In the genomic region with DNA sequence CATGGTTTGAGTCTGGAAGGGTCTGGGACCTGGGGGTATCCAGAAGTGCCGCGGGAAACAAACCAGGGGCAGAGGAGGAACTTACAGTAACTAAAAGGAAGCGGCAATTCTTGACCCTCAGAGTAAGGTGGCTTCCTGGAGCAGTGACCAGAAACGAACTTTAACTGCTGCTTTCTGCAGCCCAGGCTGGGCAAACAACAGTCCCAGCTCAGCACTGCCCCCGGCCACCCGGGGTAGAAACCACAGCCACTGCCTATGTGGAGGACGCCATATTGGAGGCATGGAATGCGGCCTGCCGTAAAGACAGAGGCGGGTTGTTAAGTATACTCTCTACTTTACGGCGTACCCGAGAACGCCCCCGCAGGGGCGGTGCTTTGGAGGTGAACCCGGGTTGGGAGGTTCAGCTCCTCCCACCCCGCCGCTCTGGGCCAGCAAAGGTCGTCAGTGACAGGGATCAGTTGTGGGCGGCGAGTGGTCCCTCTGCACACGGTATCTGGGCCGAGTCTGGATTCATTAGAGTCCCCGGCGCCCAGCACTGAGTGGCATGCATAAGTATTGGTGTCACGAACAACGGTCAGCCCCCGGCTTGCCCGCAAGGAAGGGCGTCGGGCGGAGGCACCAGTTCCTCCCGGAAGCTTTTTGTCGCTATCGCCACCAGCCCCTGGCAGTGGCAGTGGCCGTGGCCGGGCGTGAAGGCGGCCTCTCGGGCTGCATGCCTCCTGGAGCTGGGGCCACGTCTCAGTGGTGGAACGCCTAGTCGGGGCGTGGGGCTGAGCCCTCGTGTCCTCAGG, we compare ENCODE assay signal across 8 cellular contexts.
DNase-seq lines count a peak whose midpoint lies in the region; ATAC-seq lines count a peak whose summit lies in the region.

A gene with protein sequence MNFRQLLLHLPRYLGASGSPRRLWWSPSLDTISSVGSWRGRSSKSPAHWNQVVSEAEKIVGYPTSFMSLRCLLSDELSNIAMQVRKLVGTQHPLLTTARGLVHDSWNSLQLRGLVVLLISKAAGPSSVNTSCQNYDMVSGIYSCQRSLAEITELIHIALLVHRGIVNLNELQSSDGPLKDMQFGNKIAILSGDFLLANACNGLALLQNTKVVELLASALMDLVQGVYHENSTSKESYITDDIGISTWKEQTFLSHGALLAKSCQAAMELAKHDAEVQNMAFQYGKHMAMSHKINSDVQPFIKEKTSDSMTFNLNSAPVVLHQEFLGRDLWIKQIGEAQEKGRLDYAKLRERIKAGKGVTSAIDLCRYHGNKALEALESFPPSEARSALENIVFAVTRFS (minus strand): TSS at position 282 of the 791 bp plus-strand sequence. CDS start 279 bp downstream, at position 3.

- DNase-seq in AML-193 (lab: John Stamatoyannopoulos, UW): peak; percentile 99
- DNase-seq in NCI-H446 (lab: John Stamatoyannopoulos, UW): peak; percentile 88 to 95
- DNase-seq in activated CD4-positive, CD25-positive, alpha-beta regulatory T cell treated with anti-CD3 and anti-CD28 coated beads, Interleukin-2, amount 50 U/mL, for 16 hours (ENCODE audit: low read depth, low spot score): peak; percentile 97
- peak; percentile 90 to 93 for DNase-seq in central memory CD8-positive, alpha-beta T cell (ENCODE audit: low spot score in 2 of 2)
- DNase-seq in islet precursor cell: peak; percentile 99
- DNase-seq in stimulated activated CD4-positive, alpha-beta T cell treated with anti-CD3 and anti-CD28 coated beads, Interleukin-12 subunit alpha, Interleukin-12 subunit beta, amount 100 ng/mL, for 48 hours (ENCODE audit: low read depth in 2 of 3, low spot score in 1 of 3): peak; percentile 96 to 99 (median 97)

- ATAC-seq in GM19035 (IDR thresholded peaks at IDR 0.05; ENCODE audit: unreplicated experiment): peak; percentile 96
- ATAC-seq in HG03354 (IDR thresholded peaks at IDR 0.05; ENCODE audit: poor library complexity, severe bottlenecking, unreplicated experiment): peak; percentile 95
- ATAC-seq in central memory CD8-positive, alpha-beta T cell (replicated peaks; ENCODE audit: extremely low read depth, poor library complexity, severe bottlenecking): peak; percentile 95

- no peaks in the 10 kb centered on the region for H3K9me3 Mint-ChIP-seq in central memory CD8-positive, alpha-beta T cell

- H3K36me3 Mint-ChIP-seq in central memory CD8-positive, alpha-beta T cell (ENCODE audit: insufficient read depth): peaks cover 5% of the 10 kb centered on the region

- peaks cover 23% of the 10 kb centered on the region for H3K4me1 Mint-ChIP-seq in central memory CD8-positive, alpha-beta T cell

- peak within 1 kb of the TSS; percentile 95 for H3K27ac Mint-ChIP-seq in central memory CD8-positive, alpha-beta T cell (ENCODE audit: low read depth)

- H3K4me3 Mint-ChIP-seq in central memory CD8-positive, alpha-beta T cell: peak within 1 kb of the TSS; percentile 96

- H3K27me3 Mint-ChIP-seq in central memory CD8-positive, alpha-beta T cell: no peaks in the 10 kb centered on the region

Comparison
In these comparisons a context has a peak if more than half of its experiments do, and no peak if none do; other contexts are left out.
1. Peak in every context shown above with its lines: DNase-seq and ATAC-seq.